20 cellular contexts compared by ENCODE assay signal in the genomic region with DNA sequence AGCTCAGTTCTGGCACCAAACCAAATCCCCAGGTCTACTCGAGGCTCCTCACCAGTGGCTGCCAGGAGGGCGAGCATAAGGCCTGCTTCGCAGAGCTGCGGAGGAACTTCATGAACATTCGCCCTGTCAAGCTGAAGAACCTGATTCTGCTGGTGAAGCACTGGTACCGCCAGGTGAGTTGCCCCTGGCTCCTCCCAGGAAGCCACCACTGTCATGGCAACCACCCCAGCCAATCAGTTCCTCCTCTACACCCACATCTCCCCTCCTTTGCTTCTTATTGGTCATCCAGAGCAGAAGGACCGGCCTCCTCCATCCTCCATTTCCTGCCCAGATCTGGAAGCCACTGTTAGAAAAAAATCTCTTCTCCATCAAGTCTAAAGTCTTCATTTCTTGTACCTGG. TPM values are rescaled to one million over a fixed set of nuclear protein-coding genes. Genes with fewer than 3 reads are reported as not detected.
DNase-seq lines count a peak whose midpoint lies in the region; ATAC-seq and TF ChIP-seq lines count a peak whose summit lies in the region.
"Had no signal": no experiment of that assay in that cellular context is flagged by ENCODE, and none has a peak within 500 bp of the region (broad histone marks: within the 10 kb centered on the region; RNA-seq: fewer than 3 reads in every experiment).

No MANE protein-coding gene starts in this region.

- H3K4me3 ChIP-seq in Karpas-422 (ENCODE audit: low read length): no peak overlapping the region
- H3K4me3 ChIP-seq: BLaER1 treated with 17β-estradiol and CSF1 and Interleukin-3, amounts not matched to agents 10 nM and 100 nM; gastroesophageal sphincter; sigmoid colon had no signal

- H3K9me3 Mint-ChIP-seq in activated CD8-positive, alpha-beta T cell treated with anti-CD3 and anti-CD28 coated beads, Interleukin-2, amount 10 ng/mL, durations not matched to agents 7 days and 5 days (ENCODE audit: insufficient read depth): no peaks in the 10 kb centered on the region
- H3K9me3 Mint-ChIP-seq in activated CD8-positive, alpha-beta T cell treated with anti-CD3 and anti-CD28 coated beads for 36 hours: peaks cover 7% of the 10 kb centered on the region
- H3K9me3 Mint-ChIP-seq in activated T-helper 1 cell treated with anti-CD3 and anti-CD28 coated beads, Interleukin-12 subunit alpha, Interleukin-12 subunit beta, Interleukin-2, Interleukin-4 antibody, amounts not matched to agents 30 ng/mL and 10 ng/mL and 1 ng/mL, durations not matched to agents 14 hours and 24 hours and 36 hours: no peaks in the 10 kb centered on the region
- H3K9me3 Mint-ChIP-seq in stimulated activated naive B cell treated with anti-CD40 and anti-IgM and Interleukin-4, amounts not matched to agents 10 μg/mL and 1 μg/mL and 100 μg/mL, for 72 hours: peaks cover 13 to 22% of the 10 kb centered on the region in 2 donors
- peaks cover 0 to 7% (median 0%) of the 10 kb centered on the region in 6 donors for H3K9me3 Mint-ChIP-seq in immature natural killer cell

- no peaks in the 10 kb centered on the region for H4K20me1 ChIP-seq in Karpas-422 (ENCODE audit: insufficient read depth, low read depth, low read length)
- H4K20me1 ChIP-seq: BLaER1 treated with 17β-estradiol and CSF1 and Interleukin-3, amounts not matched to agents 10 nM and 100 nM had no signal

- peak; percentile 58 for ATAC-seq in activated CD8-positive, alpha-beta T cell treated with anti-CD3 and anti-CD28 coated beads, Interleukin-2, amount 10 ng/mL, durations not matched to agents 7 days and 5 days
- ATAC-seq in activated CD8-positive, alpha-beta T cell treated with anti-CD3 and anti-CD28 coated beads for 36 hours: no peak
- no peak for ATAC-seq in stimulated activated naive B cell treated with anti-CD40 and anti-IgM and Interleukin-4, amounts not matched to agents 10 μg/mL and 1 μg/mL and 100 μg/mL, for 72 hours (replicated peaks)
- ATAC-seq in HG03520 (IDR thresholded peaks at IDR 0.05; ENCODE audit: unreplicated experiment): no peak
- ATAC-seq: activated CD4-positive, CD25-positive, alpha-beta regulatory T cell treated with anti-CD3 and anti-CD28 coated beads, Interleukin-2, amount 50 U/mL, for 24 hours; gastroesophageal sphincter had no signal

- H3K27me3 ChIP-seq in Karpas-422 (ENCODE audit: low read length): no peaks in the 10 kb centered on the region
- H3K27me3 ChIP-seq: BLaER1 treated with 17β-estradiol and CSF1 and Interleukin-3, amounts not matched to agents 10 nM and 100 nM; gastroesophageal sphincter; sigmoid colon had no signal

- no peaks in the 10 kb centered on the region for H3K9me2 ChIP-seq in Karpas-422 (replicated peaks; ENCODE audit: insufficient read depth, low read length)

- H3K36me3 ChIP-seq in Karpas-422 (ENCODE audit: insufficient read depth, low read length): no peaks in the 10 kb centered on the region

- intact Hi-C loops in activated CD8-positive, alpha-beta T cell treated with anti-CD3 and anti-CD28 coated beads for 36 hours (cut with micrococcal nuclease): no loop called here
- intact Hi-C loops in activated T-helper 1 cell treated with anti-CD3 and anti-CD28 coated beads, Interleukin-12 subunit alpha, Interleukin-12 subunit beta, Interleukin-2, Interleukin-4 antibody, amounts not matched to agents 30 ng/mL and 10 ng/mL and 1 ng/mL, durations not matched to agents 14 hours and 24 hours and 36 hours (cut with micrococcal nuclease): no loop called here

- H3K4me1 Mint-ChIP-seq in activated CD8-positive, alpha-beta T cell treated with anti-CD3 and anti-CD28 coated beads, Interleukin-2, amount 10 ng/mL, durations not matched to agents 7 days and 5 days (ENCODE audit: low read depth): peaks cover 41% of the 10 kb centered on the region
- peaks cover 3% of the 10 kb centered on the region for H3K4me1 Mint-ChIP-seq in activated CD8-positive, alpha-beta T cell treated with anti-CD3 and anti-CD28 coated beads for 36 hours (ENCODE audit: low read depth)
- H3K4me1 Mint-ChIP-seq in activated T-helper 1 cell treated with anti-CD3 and anti-CD28 coated beads, Interleukin-12 subunit alpha, Interleukin-12 subunit beta, Interleukin-2, Interleukin-4 antibody, amounts not matched to agents 30 ng/mL and 10 ng/mL and 1 ng/mL, durations not matched to agents 14 hours and 24 hours and 36 hours (ENCODE audit: low read depth): peaks cover 49% of the 10 kb centered on the region
- H3K4me1 Mint-ChIP-seq in stimulated activated naive B cell treated with anti-CD40 and anti-IgM and Interleukin-4, amounts not matched to agents 10 μg/mL and 1 μg/mL and 100 μg/mL, for 72 hours: peaks cover 5 to 10% of the 10 kb centered on the region in 2 donors
- no peaks in the 10 kb centered on the region for H3K4me1 Mint-ChIP-seq in immature natural killer cell
- H3K4me1 Mint-ChIP-seq: nephron had no signal

- no peak overlapping the region for H3K27ac ChIP-seq in Karpas-422 (ENCODE audit: low read length)
- H3K27ac ChIP-seq: BLaER1 treated with 17β-estradiol and CSF1 and Interleukin-3, amounts not matched to agents 10 nM and 100 nM; gastroesophageal sphincter; sigmoid colon had no signal

- no peak for TF ChIP-seq CTCF in activated CD8-positive, alpha-beta T cell treated with anti-CD3 and anti-CD28 coated beads for 36 hours (IDR thresholded peaks at IDR 0.05)

- H3K27ac Mint-ChIP-seq in activated CD8-positive, alpha-beta T cell treated with anti-CD3 and anti-CD28 coated beads, Interleukin-2, amount 10 ng/mL, durations not matched to agents 7 days and 5 days: peak overlapping the region; percentile 39
- no peak overlapping the region for H3K27ac Mint-ChIP-seq in activated CD8-positive, alpha-beta T cell treated with anti-CD3 and anti-CD28 coated beads for 36 hours
- H3K27ac Mint-ChIP-seq in activated T-helper 1 cell treated with anti-CD3 and anti-CD28 coated beads, Interleukin-12 subunit alpha, Interleukin-12 subunit beta, Interleukin-2, Interleukin-4 antibody, amounts not matched to agents 30 ng/mL and 10 ng/mL and 1 ng/mL, durations not matched to agents 14 hours and 24 hours and 36 hours: peak overlapping the region; percentile 45
- H3K27ac Mint-ChIP-seq in stimulated activated naive B cell treated with anti-CD40 and anti-IgM and Interleukin-4, amounts not matched to agents 10 μg/mL and 1 μg/mL and 100 μg/mL, for 72 hours: peak overlapping the region; percentile 14
- no peak overlapping the region for H3K27ac Mint-ChIP-seq in immature natural killer cell
- H3K27ac Mint-ChIP-seq: activated naive CD4-positive, alpha-beta T cell treated with anti-CD3 and anti-CD28 coated beads, Interleukin-2, amount 50 U/mL, for 24 hours; nephron had no signal

- H3K36me3 Mint-ChIP-seq in activated CD8-positive, alpha-beta T cell treated with anti-CD3 and anti-CD28 coated beads, Interleukin-2, amount 10 ng/mL, durations not matched to agents 7 days and 5 days (ENCODE audit: low read depth): peaks cover 95% of the 10 kb centered on the region
- H3K36me3 Mint-ChIP-seq in activated CD8-positive, alpha-beta T cell treated with anti-CD3 and anti-CD28 coated beads for 36 hours (ENCODE audit: low read depth): peaks cover 65% of the 10 kb centered on the region
- peaks cover 68% of the 10 kb centered on the region for H3K36me3 Mint-ChIP-seq in activated T-helper 1 cell treated with anti-CD3 and anti-CD28 coated beads, Interleukin-12 subunit alpha, Interleukin-12 subunit beta, Interleukin-2, Interleukin-4 antibody, amounts not matched to agents 30 ng/mL and 10 ng/mL and 1 ng/mL, durations not matched to agents 14 hours and 24 hours and 36 hours (ENCODE audit: low read depth)
- peaks cover 59 to 91% of the 10 kb centered on the region in 2 donors for H3K36me3 Mint-ChIP-seq in stimulated activated naive B cell treated with anti-CD40 and anti-IgM and Interleukin-4, amounts not matched to agents 10 μg/mL and 1 μg/mL and 100 μg/mL, for 72 hours
- peaks cover 38 to 79% (median 79%) of the 10 kb centered on the region in 3 donors for H3K36me3 Mint-ChIP-seq in immature natural killer cell

- CTCF ChIA-PET in activated CD8-positive, alpha-beta T cell treated with anti-CD3 and anti-CD28 coated beads, Interleukin-2, amount 10 ng/mL, durations not matched to agents 7 days and 5 days (lab: Charles Lee): interaction anchor here (2.6 kb wide), 1 partner anchor 32 kb away, joined by 9 read pairs; no protein-coding TSS in a partner anchor
- CTCF ChIA-PET in activated CD8-positive, alpha-beta T cell treated with anti-CD3 and anti-CD28 coated beads for 36 hours (lab: Charles Lee): interaction anchor here (0.9 to 2.3 kb wide), 2 partner anchors 32 to 59 kb away, joined by 3 to 7 read pairs; no protein-coding TSS in a partner anchor

- no peaks in the 10 kb centered on the region for H3K79me2 ChIP-seq in Karpas-422 (ENCODE audit: low read length)

- no peak overlapping the region for H2AFZ ChIP-seq in Karpas-422 (ENCODE audit: low read length)

- no peaks in the 10 kb centered on the region for H3K27me3 Mint-ChIP-seq in activated CD8-positive, alpha-beta T cell treated with anti-CD3 and anti-CD28 coated beads, Interleukin-2, amount 10 ng/mL, durations not matched to agents 7 days and 5 days (ENCODE audit: low read depth)
- H3K27me3 Mint-ChIP-seq in activated CD8-positive, alpha-beta T cell treated with anti-CD3 and anti-CD28 coated beads for 36 hours: no peaks in the 10 kb centered on the region
- H3K27me3 Mint-ChIP-seq in activated T-helper 1 cell treated with anti-CD3 and anti-CD28 coated beads, Interleukin-12 subunit alpha, Interleukin-12 subunit beta, Interleukin-2, Interleukin-4 antibody, amounts not matched to agents 30 ng/mL and 10 ng/mL and 1 ng/mL, durations not matched to agents 14 hours and 24 hours and 36 hours (ENCODE audit: insufficient read depth): no peaks in the 10 kb centered on the region
- no peaks in the 10 kb centered on the region for H3K27me3 Mint-ChIP-seq in stimulated activated naive B cell treated with anti-CD40 and anti-IgM and Interleukin-4, amounts not matched to agents 10 μg/mL and 1 μg/mL and 100 μg/mL, for 72 hours
- H3K27me3 Mint-ChIP-seq in immature natural killer cell (ENCODE audit: low read depth in 3 of 3): no peaks in the 10 kb centered on the region
- H3K27me3 Mint-ChIP-seq: activated naive CD4-positive, alpha-beta T cell treated with anti-CD3 and anti-CD28 coated beads, Interleukin-2, amount 50 U/mL, for 24 hours had no signal

- H3K4me1 ChIP-seq in Karpas-422 (ENCODE audit: low read length): no peaks in the 10 kb centered on the region
- H3K4me1 ChIP-seq: BLaER1 treated with 17β-estradiol and CSF1 and Interleukin-3, amounts not matched to agents 10 nM and 100 nM; gastroesophageal sphincter; sigmoid colon had no signal

- no peaks in the 10 kb centered on the region for H3K9me3 ChIP-seq in Karpas-422 (ENCODE audit: low read length)

- H3K4me2 ChIP-seq in Karpas-422 (ENCODE audit: low read depth, low read length, poor library complexity, severe bottlenecking): no peak overlapping the region
- H3K4me2 ChIP-seq: BLaER1 treated with 17β-estradiol and CSF1 and Interleukin-3, amounts not matched to agents 10 nM and 100 nM had no signal

- DNase-seq in activated CD8-positive, alpha-beta T cell treated with anti-CD3 and anti-CD28 coated beads, Interleukin-2, amount 10 ng/mL, durations not matched to agents 7 days and 5 days: peak; percentile 44
- DNase-seq in activated CD8-positive, alpha-beta T cell treated with anti-CD3 and anti-CD28 coated beads for 36 hours: no peak
- peak; percentile 73 for DNase-seq in Karpas-422
- no peak for DNase-seq in activated T-helper 1 cell treated with anti-CD3 and anti-CD28 coated beads, Interleukin-12 subunit alpha, Interleukin-12 subunit beta, Interleukin-2, Interleukin-4 antibody, amounts not matched to agents 30 ng/mL and 10 ng/mL and 1 ng/mL, durations not matched to agents 14 hours and 24 hours and 36 hours (ENCODE audit: low spot score)
- no peak for DNase-seq in stimulated activated naive B cell treated with anti-CD40 and anti-IgM and Interleukin-4, amounts not matched to agents 10 μg/mL and 1 μg/mL and 100 μg/mL, for 72 hours
- DNase-seq in NCI-H446 treated with DMSO at 0.1 percent for 48 hours (lab: John Stamatoyannopoulos, UW): no peak
- DNase-seq in immature natural killer cell: no peak
- DNase-seq: activated T-cell treated with anti-CD3 and anti-CD28 coated beads, Interleukin-2, amount 50 U/mL, for 1 hour; Calu3; erythroblast; midbrain; NCI-H1694 treated with DMSO at 0.1 percent for 48 hours; NCI-H774; sigmoid colon had no signal

- H3K9ac ChIP-seq in Karpas-422 (ENCODE audit: low read length): no peak overlapping the region
- H3K9ac ChIP-seq: BLaER1 treated with 17β-estradiol and CSF1 and Interleukin-3, amounts not matched to agents 10 nM and 100 nM had no signal

- no peak overlapping the region for H3K4me3 Mint-ChIP-seq in activated CD8-positive, alpha-beta T cell treated with anti-CD3 and anti-CD28 coated beads, Interleukin-2, amount 10 ng/mL, durations not matched to agents 7 days and 5 days
- no peak overlapping the region for H3K4me3 Mint-ChIP-seq in activated CD8-positive, alpha-beta T cell treated with anti-CD3 and anti-CD28 coated beads for 36 hours
- no peak overlapping the region for H3K4me3 Mint-ChIP-seq in activated T-helper 1 cell treated with anti-CD3 and anti-CD28 coated beads, Interleukin-12 subunit alpha, Interleukin-12 subunit beta, Interleukin-2, Interleukin-4 antibody, amounts not matched to agents 30 ng/mL and 10 ng/mL and 1 ng/mL, durations not matched to agents 14 hours and 24 hours and 36 hours
- no peak overlapping the region for H3K4me3 Mint-ChIP-seq in stimulated activated naive B cell treated with anti-CD40 and anti-IgM and Interleukin-4, amounts not matched to agents 10 μg/mL and 1 μg/mL and 100 μg/mL, for 72 hours
- no peak overlapping the region for H3K4me3 Mint-ChIP-seq in immature natural killer cell
- H3K4me3 Mint-ChIP-seq: activated naive CD4-positive, alpha-beta T cell treated with anti-CD3 and anti-CD28 coated beads, Interleukin-2, amount 50 U/mL, for 24 hours; nephron had no signal

- POLR2A ChIA-PET in activated CD8-positive, alpha-beta T cell treated with anti-CD3 and anti-CD28 coated beads, Interleukin-2, amount 10 ng/mL, durations not matched to agents 7 days and 5 days (lab: Charles Lee): interaction anchor here (2.1 kb wide), 1 partner anchor 17 kb away, joined by 15 read pairs; a partner anchor contains a TSS
- POLR2A ChIA-PET in activated CD8-positive, alpha-beta T cell treated with anti-CD3 and anti-CD28 coated beads for 36 hours (lab: Charles Lee): interaction anchor here (1.1 kb wide), 1 partner anchor 10 kb away, joined by 4 read pairs; no protein-coding TSS in a partner anchor

RNA-seq across cellular contexts. Expression of a gene that starts 17.2 kb away (rescaled TPM):
- total RNA-seq in activated CD8-positive, alpha-beta T cell treated with anti-CD3 and anti-CD28 coated beads, Interleukin-2, amount 10 ng/mL, durations not matched to agents 7 days and 5 days: 100 to 1,000 TPM; 237 to 242 TPM
- 100 to 1,000 TPM in 1 of 2 experiments, 10 to 100 TPM in 1; 95.7 to 104 TPM for total RNA-seq in activated CD8-positive, alpha-beta T cell treated with anti-CD3 and anti-CD28 coated beads for 36 hours
- total RNA-seq in Karpas-422 (2014; rRNA removed; shearing (Covaris generic); ENCODE audit: low replicate concordance): 3.0 and 6.3 TPM in 2 replicates
- 113 and 119 TPM in 2 replicates for total RNA-seq in activated T-helper 1 cell treated with anti-CD3 and anti-CD28 coated beads, Interleukin-12 subunit alpha, Interleukin-12 subunit beta, Interleukin-2, Interleukin-4 antibody, amounts not matched to agents 30 ng/mL and 10 ng/mL and 1 ng/mL, durations not matched to agents 14 hours and 24 hours and 36 hours
- 10 to 100 TPM; 24.3 to 64.5 (median 26.9) TPM for polyA plus RNA-seq in immature natural killer cell

RNA-seq across cellular contexts. Expression of a gene that starts 22.8 kb away (rescaled TPM):
- total RNA-seq in activated CD8-positive, alpha-beta T cell treated with anti-CD3 and anti-CD28 coated beads, Interleukin-2, amount 10 ng/mL, durations not matched to agents 7 days and 5 days: 100 to 1,000 TPM; 199 to 202 TPM
- 10 to 100 TPM; 21.4 to 22.2 TPM for total RNA-seq in activated CD8-positive, alpha-beta T cell treated with anti-CD3 and anti-CD28 coated beads for 36 hours
- total RNA-seq in Karpas-422 (2014; rRNA removed; shearing (Covaris generic); ENCODE audit: low replicate concordance): 6.3 and 7.9 TPM in 2 replicates
- 50.1 and 54.2 TPM in 2 replicates for total RNA-seq in activated T-helper 1 cell treated with anti-CD3 and anti-CD28 coated beads, Interleukin-12 subunit alpha, Interleukin-12 subunit beta, Interleukin-2, Interleukin-4 antibody, amounts not matched to agents 30 ng/mL and 10 ng/mL and 1 ng/mL, durations not matched to agents 14 hours and 24 hours and 36 hours
- polyA plus RNA-seq in immature natural killer cell: 10 to 100 TPM in 1 of 3 donors, 1 to 10 TPM in 2; 2.2 to 16.7 (median 9.0) TPM

RNA-seq across cellular contexts. Expression of a gene that starts 54.3 kb away (rescaled TPM):
- 100 to 1,000 TPM; 143 to 146 TPM for total RNA-seq in activated CD8-positive, alpha-beta T cell treated with anti-CD3 and anti-CD28 coated beads, Interleukin-2, amount 10 ng/mL, durations not matched to agents 7 days and 5 days
- 10 to 100 TPM; 22.7 to 26.8 TPM for total RNA-seq in activated CD8-positive, alpha-beta T cell treated with anti-CD3 and anti-CD28 coated beads for 36 hours
- 23.6 and 23.7 TPM in 2 replicates for total RNA-seq in Karpas-422 (2014; rRNA removed; shearing (Covaris generic); ENCODE audit: low replicate concordance)
- total RNA-seq in activated T-helper 1 cell treated with anti-CD3 and anti-CD28 coated beads, Interleukin-12 subunit alpha, Interleukin-12 subunit beta, Interleukin-2, Interleukin-4 antibody, amounts not matched to agents 30 ng/mL and 10 ng/mL and 1 ng/mL, durations not matched to agents 14 hours and 24 hours and 36 hours: 24.2 and 29.2 TPM in 2 replicates
- 10 to 100 TPM; 22.3 to 46.0 (median 25.6) TPM for polyA plus RNA-seq in immature natural killer cell

Comparison
In these comparisons a context has a peak if more than half of its experiments do, and no peak if none do; other contexts are left out.
1. DNase-seq: peak in activated CD8-positive, alpha-beta T cell treated with anti-CD3 and anti-CD28 coated beads, Interleukin-2, amount 10 ng/mL, durations not matched to agents 7 days and 5 days (single experiment) and Karpas-422 (single experiment); none in activated CD8-positive, alpha-beta T cell treated with anti-CD3 and anti-CD28 coated beads for 36 hours (single experiment), activated T-helper 1 cell treated with anti-CD3 and anti-CD28 coated beads, Interleukin-12 subunit alpha, Interleukin-12 subunit beta, Interleukin-2, Interleukin-4 antibody, amounts not matched to agents 30 ng/mL and 10 ng/mL and 1 ng/mL, durations not matched to agents 14 hours and 24 hours and 36 hours (single experiment), stimulated activated naive B cell treated with anti-CD40 and anti-IgM and Interleukin-4, amounts not matched to agents 10 μg/mL and 1 μg/mL and 100 μg/mL, for 72 hours (single experiment), NCI-H446 treated with DMSO at 0.1 percent for 48 hours (single experiment) and immature natural killer cell (0 of 3).
2. H3K27ac Mint-ChIP-seq: peak in activated CD8-positive, alpha-beta T cell treated with anti-CD3 and anti-CD28 coated beads, Interleukin-2, amount 10 ng/mL, durations not matched to agents 7 days and 5 days (single experiment), activated T-helper 1 cell treated with anti-CD3 and anti-CD28 coated beads, Interleukin-12 subunit alpha, Interleukin-12 subunit beta, Interleukin-2, Interleukin-4 antibody, amounts not matched to agents 30 ng/mL and 10 ng/mL and 1 ng/mL, durations not matched to agents 14 hours and 24 hours and 36 hours (single experiment) and stimulated activated naive B cell treated with anti-CD40 and anti-IgM and Interleukin-4, amounts not matched to agents 10 μg/mL and 1 μg/mL and 100 μg/mL, for 72 hours (single experiment); none in activated CD8-positive, alpha-beta T cell treated with anti-CD3 and anti-CD28 coated beads for 36 hours (single experiment) and immature natural killer cell (0 of 6).
3. RNA of a gene that starts 17.2 kb away (total RNA-seq): 237 to 242 TPM in activated CD8-positive, alpha-beta T cell treated with anti-CD3 and anti-CD28 coated beads, Interleukin-2, amount 10 ng/mL, durations not matched to agents 7 days and 5 days, 113 to 119 TPM in activated T-helper 1 cell treated with anti-CD3 and anti-CD28 coated beads, Interleukin-12 subunit alpha, Interleukin-12 subunit beta, Interleukin-2, Interleukin-4 antibody, amounts not matched to agents 30 ng/mL and 10 ng/mL and 1 ng/mL, durations not matched to agents 14 hours and 24 hours and 36 hours and 95.7 to 104 TPM in activated CD8-positive, alpha-beta T cell treated with anti-CD3 and anti-CD28 coated beads for 36 hours; 3.0 to 6.3 TPM in Karpas-422; every median in the first group is over 10 times any median in the second.